In genomic region chr12:70741266-70741665, GRCh38 we compare ENCODE assay signal across 18 cellular contexts.
DNase-seq lines count a peak whose midpoint lies in the region; ATAC-seq, FAIRE-seq and TF ChIP-seq lines count a peak whose summit lies in the region.
"Had no signal": no experiment of that assay in that cellular context is flagged by ENCODE, and none has a peak within 500 bp of the region (broad histone marks: within the 10 kb centered on the region; RNA-seq: fewer than 3 reads in every experiment).

No MANE protein-coding gene starts in this region.

- H3K27ac ChIP-seq in colonic mucosa (peak overlapping the region; percentile 29), small intestine (ENCODE audit: low read depth in 1 of 2, low read length in 1 of 2) (peak overlapping the region in 1 of 2 donors; percentile 22)

- H3K4me1 Mint-ChIP-seq in Calu3 (ENCODE audit: low read depth, unreplicated experiment): peaks cover 50% of the 10 kb centered on the region
- H3K4me1 Mint-ChIP-seq: B cell had no signal

- intact Hi-C loops in Calu3 (cut with micrococcal nuclease; ENCODE audit: unreplicated experiment) (no loop called here), colonic mucosa (cut with DNase I) (no loop called here), mucosa of descending colon (cut with DNase I, micrococcal nuclease) (no loop called here)

- no peaks in the 10 kb centered on the region for H3K4me1 ChIP-seq in colonic mucosa
- H3K4me1 ChIP-seq in mucosa of descending colon (ENCODE audit: low read depth): peaks cover 7% of the 10 kb centered on the region
- H3K4me1 ChIP-seq in small intestine (ENCODE audit: control insufficient read depth in 2 of 2, insufficient read depth in 1 of 2, low read depth in 1 of 2, low read length in 1 of 2): no peaks in the 10 kb centered on the region

- no peaks in the 10 kb centered on the region for H3K27me3 Mint-ChIP-seq in Calu3 (ENCODE audit: unreplicated experiment)

- H3K9me3 ChIP-seq in colonic mucosa (no peaks in the 10 kb centered on the region), mucosa of descending colon (no peaks in the 10 kb centered on the region), small intestine (ENCODE audit: control insufficient read depth, low read depth) (no peaks in the 10 kb centered on the region)

- WGBS in small intestine, 3 donors: 35 to 62% (median 42%) methylated on average over 4 of the region's 4 CpGs

- DNase-seq in Calu3 (no peak), colonic mucosa (peak; percentile 60), mucosa of descending colon (peak in 1 of 3 donors; percentile 43), small intestine (peak; percentile 48), MV-4-11 (lab: John Stamatoyannopoulos, UW) (no peak), activated gamma-delta T cell (lab: John Stamatoyannopoulos, UW) (no peak)
- DNase-seq: C1 segment of cervical spinal cord; CD4-positive, alpha-beta T cell; DMS153; DND-41; GDM1; GOT3; H9 had no signal

- H3K4me3 ChIP-seq in colonic mucosa: no peak overlapping the region
- H3K4me3 ChIP-seq in mucosa of descending colon: no peak overlapping the region
- no peak overlapping the region for H3K4me3 ChIP-seq in small intestine (ENCODE audit: low read depth in 1 of 2, low read length in 2 of 2)

- CTCF ChIA-PET in Calu3 (lab: Charles Lee): no interaction called here

- peaks cover 64% of the 10 kb centered on the region for H3K36me3 Mint-ChIP-seq in Calu3 (ENCODE audit: insufficient read depth, unreplicated experiment)

- no TSS peak for BruUV-seq in Calu3 (replicated peaks; lab: Mats Ljungman, UMichigan)

- no peak overlapping the region for H3K4me3 Mint-ChIP-seq in Calu3 (ENCODE audit: low read depth, unreplicated experiment)
- H3K4me3 Mint-ChIP-seq: B cell; CD4-positive, alpha-beta T cell; H9 had no signal

- ATAC-seq in mucosa of descending colon: peak; percentile 89
- ATAC-seq in HG02759 (IDR thresholded peaks at IDR 0.05; ENCODE audit: unreplicated experiment): no peak
- ATAC-seq in HG02973 (IDR thresholded peaks at IDR 0.05; ENCODE audit: unreplicated experiment): no peak

- H3K9me3 Mint-ChIP-seq in Calu3 (ENCODE audit: low read depth, unreplicated experiment): peaks cover 5% of the 10 kb centered on the region
- H3K9me3 Mint-ChIP-seq: CD4-positive, alpha-beta T cell; H9 had no signal

- peak overlapping the region; percentile 83 for H3K27ac Mint-ChIP-seq in Calu3 (ENCODE audit: unreplicated experiment)
- H3K27ac Mint-ChIP-seq: B cell; CD4-positive, alpha-beta T cell; H9 had no signal

- H3K27me3 ChIP-seq in colonic mucosa: no peaks in the 10 kb centered on the region
- no peaks in the 10 kb centered on the region for H3K27me3 ChIP-seq in small intestine (ENCODE audit: control insufficient read depth in 2 of 2, insufficient read depth in 2 of 2, low read length in 2 of 2)

- TF ChIP-seq CTCF in Calu3 (IDR thresholded peaks at IDR 0.05; ENCODE audit: unreplicated experiment) (no peak), colonic mucosa (IDR thresholded peaks at IDR 0.05) (no peak), mucosa of descending colon (IDR thresholded peaks at IDR 0.05) (no peak)

- H3K9ac ChIP-seq in colonic mucosa (ENCODE audit: low read depth in 2 of 2, low read length in 2 of 2): no peak overlapping the region

- no peak for FAIRE-seq in small intestine (lab: Jason Lieb, UNC)
- FAIRE-seq: D721Med, GM12892 had no signal

- H3K36me3 ChIP-seq in colonic mucosa: no peaks in the 10 kb centered on the region
- H3K36me3 ChIP-seq in mucosa of descending colon (ENCODE audit: low read depth): no peaks in the 10 kb centered on the region
- H3K36me3 ChIP-seq in small intestine (ENCODE audit: control insufficient read depth in 2 of 2, insufficient read depth in 2 of 2, low read length in 2 of 2): no peaks in the 10 kb centered on the region

Comparison
In these comparisons a context has a peak if more than half of its experiments do, and no peak if none do; other contexts are left out.
1. DNase-seq: peak in colonic mucosa (single experiment) and small intestine (single experiment); none in Calu3 (single experiment), MV-4-11 (single experiment) and activated gamma-delta T cell (single experiment).